Comparison of ENCODE assay signal across 1 cellular context in genomic region chr2:144508162-144508765, GRCh38.
TF ChIP-seq lines count a peak whose summit lies in the region.

No MANE protein-coding gene starts in this region.

TF ChIP-seq in H1, 55 proteins besides CTCF, POLR2A, EP300 and RAD21 (continued from another document):
- TF ChIP-seq ATF3 (IDR thresholded peaks at IDR 0.05; ENCODE audit: insufficient read depth, low read depth, low read length) = no peak
